ENCODE assay signal across 1 cellular context in the genomic region with DNA sequence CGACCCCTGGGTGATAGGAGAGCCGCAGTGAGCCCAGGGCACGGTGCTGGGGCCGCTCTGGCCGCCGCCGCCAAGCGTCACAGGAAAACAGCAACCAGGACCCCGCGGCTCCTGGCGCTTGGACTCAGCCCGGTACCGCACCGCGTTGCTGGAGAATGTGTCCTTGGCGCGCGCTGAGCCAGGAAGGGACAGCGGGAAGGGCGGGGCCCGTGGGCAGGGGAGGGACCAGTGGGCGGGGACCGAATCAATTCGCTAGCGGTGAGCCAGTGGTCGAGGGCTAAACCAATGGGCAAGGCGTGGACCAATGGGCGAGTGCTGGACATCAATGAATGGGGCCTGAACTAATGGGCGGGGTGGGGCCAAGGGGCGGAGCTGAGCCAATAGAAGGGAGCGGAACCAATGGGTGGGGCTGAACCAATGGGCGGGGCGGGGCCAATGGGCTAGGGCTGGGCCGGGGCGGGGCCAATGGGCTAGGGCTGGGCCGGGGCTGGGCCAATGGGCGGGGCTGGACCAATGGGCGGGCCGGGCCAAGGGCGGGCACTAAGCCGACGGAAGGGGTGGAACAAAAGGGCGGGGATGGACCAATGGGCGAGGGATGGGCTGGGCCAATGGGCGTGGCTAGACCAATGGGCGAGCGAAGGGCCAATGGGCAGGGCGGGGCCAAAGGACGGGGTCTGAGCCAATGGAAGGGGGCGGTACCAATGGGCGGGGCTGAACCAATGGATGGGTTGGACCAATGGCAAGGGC.
A peak's percentile ranks its signal among the peaks of the same experiment; 100 is the strongest.
TF ChIP-seq lines count a peak whose summit lies in the region.

No MANE protein-coding gene starts in this region.

TF ChIP-seq in HepG2, 621 proteins besides CTCF, POLR2A, EP300 and RAD21 (continued from another document and continues in another):
- TF ChIP-seq, protein P1, sequence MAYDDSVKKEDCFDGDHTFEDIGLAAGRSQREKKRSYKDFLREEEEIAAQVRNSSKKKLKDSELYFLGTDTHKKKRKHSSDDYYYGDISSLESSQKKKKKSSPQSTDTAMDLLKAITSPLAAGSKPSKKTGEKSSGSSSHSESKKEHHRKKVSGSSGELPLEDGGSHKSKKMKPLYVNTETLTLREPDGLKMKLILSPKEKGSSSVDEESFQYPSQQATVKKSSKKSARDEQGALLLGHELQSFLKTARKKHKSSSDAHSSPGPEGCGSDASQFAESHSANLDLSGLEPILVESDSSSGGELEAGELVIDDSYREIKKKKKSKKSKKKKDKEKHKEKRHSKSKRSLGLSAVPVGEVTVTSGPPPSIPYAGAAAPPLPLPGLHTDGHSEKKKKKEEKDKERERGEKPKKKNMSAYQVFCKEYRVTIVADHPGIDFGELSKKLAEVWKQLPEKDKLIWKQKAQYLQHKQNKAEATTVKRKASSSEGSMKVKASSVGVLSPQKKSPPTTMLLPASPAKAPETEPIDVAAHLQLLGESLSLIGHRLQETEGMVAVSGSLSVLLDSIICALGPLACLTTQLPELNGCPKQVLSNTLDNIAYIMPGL (CRISPR knock-in tag; IDR thresholded peaks at IDR 0.05; ENCODE audit: borderline replicate concordance in 1 of 2, low read depth in 1 of 2), result peak; percentile 72 to 78
- TF ChIP-seq ZNF780A (CRISPR knock-in tag; IDR thresholded peaks at IDR 0.05) (no peak; the same call in 1 of the 2 replicates), ZNF280D (CRISPR knock-in tag; IDR thresholded peaks at IDR 0.05) (no peak), RBAK (CRISPR knock-in tag; IDR thresholded peaks at IDR 0.05) (no peak), ZNF567 (CRISPR knock-in tag; IDR thresholded peaks at IDR 0.05; ENCODE audit: borderline replicate concordance) (no peak), SP1 (IDR thresholded peaks at IDR 0.05) (peak; percentile 92), SP1 (CRISPR knock-in tag; IDR thresholded peaks at IDR 0.05) (peak; percentile 93), RNF219 (CRISPR knock-in tag; IDR thresholded peaks at IDR 0.05) (no peak), MEIS2 (CRISPR knock-in tag; IDR thresholded peaks at IDR 0.05) (peak; percentile 55; the same call in 1 of the 2 replicates), RFXANK (CRISPR knock-in tag; IDR thresholded peaks at IDR 0.05) (no peak), ZXDC (CRISPR knock-in tag; IDR thresholded peaks at IDR 0.05) (0 out of 2 replicates have a peak, but pooled peaks have one; percentile 42), ZNF607 (CRISPR knock-in tag; IDR thresholded peaks at IDR 0.05; ENCODE audit: borderline replicate concordance) (peak; percentile 62; the same call in 1 of the 2 replicates), ZFP36L1 (CRISPR knock-in tag; IDR thresholded peaks at IDR 0.05) (no peak), ZNF432 (CRISPR knock-in tag; IDR thresholded peaks at IDR 0.05; ENCODE audit: borderline replicate concordance) (no peak), ZNF558 (CRISPR knock-in tag; IDR thresholded peaks at IDR 0.05; ENCODE audit: borderline replicate concordance) (no peak), SNAI1 (CRISPR knock-in tag; IDR thresholded peaks at IDR 0.05; ENCODE audit: borderline replicate concordance) (no peak), ZNF253 (CRISPR knock-in tag; IDR thresholded peaks at IDR 0.05; ENCODE audit: borderline replicate concordance) (no peak), GATAD2A (CRISPR knock-in tag; IDR thresholded peaks at IDR 0.05) (peak; percentile 52), GABPB1 (CRISPR knock-in tag; IDR thresholded peaks at IDR 0.05) (peak; percentile 74), RFX5 (IDR thresholded peaks at IDR 0.05; ENCODE audit: low read depth, low read length) (peak; percentile 61; the same call in 1 of the 2 replicates), SAFB2 (CRISPR knock-in tag; IDR thresholded peaks at IDR 0.05; ENCODE audit: borderline replicate concordance, low read depth) (peak; percentile 54; the same call in 1 of the 2 replicates), ZFAT (CRISPR knock-in tag; conservative IDR thresholded peaks at IDR 0.05) (no peak)
- TF ChIP-seq, protein P2, sequence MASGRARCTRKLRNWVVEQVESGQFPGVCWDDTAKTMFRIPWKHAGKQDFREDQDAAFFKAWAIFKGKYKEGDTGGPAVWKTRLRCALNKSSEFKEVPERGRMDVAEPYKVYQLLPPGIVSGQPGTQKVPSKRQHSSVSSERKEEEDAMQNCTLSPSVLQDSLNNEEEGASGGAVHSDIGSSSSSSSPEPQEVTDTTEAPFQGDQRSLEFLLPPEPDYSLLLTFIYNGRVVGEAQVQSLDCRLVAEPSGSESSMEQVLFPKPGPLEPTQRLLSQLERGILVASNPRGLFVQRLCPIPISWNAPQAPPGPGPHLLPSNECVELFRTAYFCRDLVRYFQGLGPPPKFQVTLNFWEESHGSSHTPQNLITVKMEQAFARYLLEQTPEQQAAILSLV (CRISPR knock-in tag; IDR thresholded peaks at IDR 0.05; ENCODE audit: borderline replicate concordance), result 0 out of 2 replicates have a peak, but pooled peaks have one; percentile 59
- TF ChIP-seq, protein P3, sequence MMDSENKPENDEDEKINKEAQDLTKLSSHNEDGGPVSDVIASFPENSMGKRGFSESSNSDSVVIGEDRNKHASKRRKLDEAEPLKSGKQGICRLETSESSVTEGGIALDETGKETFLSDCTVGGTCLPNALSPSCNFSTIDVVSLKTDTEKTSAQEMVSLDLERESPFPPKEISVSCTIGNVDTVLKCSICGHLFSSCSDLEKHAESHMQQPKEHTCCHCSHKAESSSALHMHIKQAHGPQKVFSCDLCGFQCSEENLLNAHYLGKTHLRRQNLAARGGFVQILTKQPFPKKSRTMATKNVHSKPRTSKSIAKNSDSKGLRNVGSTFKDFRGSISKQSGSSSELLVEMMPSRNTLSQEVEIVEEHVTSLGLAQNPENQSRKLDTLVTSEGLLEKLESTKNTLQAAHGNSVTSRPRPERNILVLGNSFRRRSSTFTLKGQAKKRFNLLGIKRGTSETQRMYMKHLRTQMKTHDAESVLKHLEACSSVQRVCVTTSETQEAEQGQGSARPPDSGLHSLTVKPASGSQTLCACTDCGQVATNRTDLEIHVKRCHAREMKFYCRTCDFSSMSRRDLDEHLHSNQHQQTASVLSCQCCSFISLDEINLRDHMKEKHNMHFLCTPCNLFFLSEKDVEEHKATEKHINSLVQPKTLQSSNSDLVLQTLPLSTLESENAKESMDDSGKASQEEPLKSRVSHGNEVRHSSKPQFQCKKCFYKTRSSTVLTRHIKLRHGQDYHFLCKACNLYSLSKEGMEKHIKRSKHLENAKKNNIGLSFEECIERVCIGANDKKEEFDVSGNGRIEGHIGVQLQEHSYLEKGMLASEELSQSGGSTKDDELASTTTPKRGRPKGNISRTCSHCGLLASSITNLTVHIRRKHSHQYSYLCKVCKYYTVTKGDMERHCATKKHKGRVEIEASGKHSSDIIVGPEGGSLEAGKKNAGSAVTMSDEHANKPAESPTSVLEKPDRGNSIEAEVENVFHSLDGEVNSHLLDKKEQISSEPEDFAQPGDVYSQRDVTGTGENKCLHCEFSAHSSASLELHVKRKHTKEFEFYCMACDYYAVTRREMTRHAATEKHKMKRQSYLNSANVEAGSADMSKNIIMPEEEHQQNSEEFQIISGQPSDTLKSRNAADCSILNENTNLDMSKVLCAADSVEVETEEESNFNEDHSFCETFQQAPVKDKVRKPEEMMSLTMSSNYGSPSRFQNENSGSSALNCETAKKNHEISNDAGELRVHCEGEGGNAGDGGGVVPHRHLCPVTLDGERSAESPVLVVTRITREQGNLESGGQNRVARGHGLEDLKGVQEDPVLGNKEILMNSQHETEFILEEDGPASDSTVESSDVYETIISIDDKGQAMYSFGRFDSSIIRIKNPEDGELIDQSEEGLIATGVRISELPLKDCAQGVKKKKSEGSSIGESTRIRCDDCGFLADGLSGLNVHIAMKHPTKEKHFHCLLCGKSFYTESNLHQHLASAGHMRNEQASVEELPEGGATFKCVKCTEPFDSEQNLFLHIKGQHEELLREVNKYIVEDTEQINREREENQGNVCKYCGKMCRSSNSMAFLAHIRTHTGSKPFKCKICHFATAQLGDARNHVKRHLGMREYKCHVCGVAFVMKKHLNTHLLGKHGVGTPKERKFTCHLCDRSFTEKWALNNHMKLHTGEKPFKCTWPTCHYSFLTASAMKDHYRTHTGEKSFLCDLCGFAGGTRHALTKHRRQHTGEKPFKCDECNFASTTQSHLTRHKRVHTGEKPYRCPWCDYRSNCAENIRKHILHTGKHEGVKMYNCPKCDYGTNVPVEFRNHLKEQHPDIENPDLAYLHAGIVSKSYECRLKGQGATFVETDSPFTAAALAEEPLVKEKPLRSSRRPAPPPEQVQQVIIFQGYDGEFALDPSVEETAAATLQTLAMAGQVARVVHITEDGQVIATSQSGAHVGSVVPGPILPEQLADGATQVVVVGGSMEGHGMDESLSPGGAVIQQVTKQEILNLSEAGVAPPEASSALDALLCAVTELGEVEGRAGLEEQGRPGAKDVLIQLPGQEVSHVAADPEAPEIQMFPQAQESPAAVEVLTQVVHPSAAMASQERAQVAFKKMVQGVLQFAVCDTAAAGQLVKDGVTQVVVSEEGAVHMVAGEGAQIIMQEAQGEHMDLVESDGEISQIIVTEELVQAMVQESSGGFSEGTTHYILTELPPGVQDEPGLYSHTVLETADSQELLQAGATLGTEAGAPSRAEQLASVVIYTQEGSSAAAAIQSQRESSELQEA (CRISPR knock-in tag; IDR thresholded peaks at IDR 0.05; ENCODE audit: not compliant biosample characterization), result peak; percentile 74
- TF ChIP-seq, protein P4, sequence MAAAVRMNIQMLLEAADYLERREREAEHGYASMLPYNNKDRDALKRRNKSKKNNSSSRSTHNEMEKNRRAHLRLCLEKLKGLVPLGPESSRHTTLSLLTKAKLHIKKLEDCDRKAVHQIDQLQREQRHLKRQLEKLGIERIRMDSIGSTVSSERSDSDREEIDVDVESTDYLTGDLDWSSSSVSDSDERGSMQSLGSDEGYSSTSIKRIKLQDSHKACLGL (CRISPR knock-in tag; IDR thresholded peaks at IDR 0.05), result peak; percentile 65; the same call in 1 of the 2 replicates
